ENCODE assay signal across 15 cellular contexts in the genomic region with DNA sequence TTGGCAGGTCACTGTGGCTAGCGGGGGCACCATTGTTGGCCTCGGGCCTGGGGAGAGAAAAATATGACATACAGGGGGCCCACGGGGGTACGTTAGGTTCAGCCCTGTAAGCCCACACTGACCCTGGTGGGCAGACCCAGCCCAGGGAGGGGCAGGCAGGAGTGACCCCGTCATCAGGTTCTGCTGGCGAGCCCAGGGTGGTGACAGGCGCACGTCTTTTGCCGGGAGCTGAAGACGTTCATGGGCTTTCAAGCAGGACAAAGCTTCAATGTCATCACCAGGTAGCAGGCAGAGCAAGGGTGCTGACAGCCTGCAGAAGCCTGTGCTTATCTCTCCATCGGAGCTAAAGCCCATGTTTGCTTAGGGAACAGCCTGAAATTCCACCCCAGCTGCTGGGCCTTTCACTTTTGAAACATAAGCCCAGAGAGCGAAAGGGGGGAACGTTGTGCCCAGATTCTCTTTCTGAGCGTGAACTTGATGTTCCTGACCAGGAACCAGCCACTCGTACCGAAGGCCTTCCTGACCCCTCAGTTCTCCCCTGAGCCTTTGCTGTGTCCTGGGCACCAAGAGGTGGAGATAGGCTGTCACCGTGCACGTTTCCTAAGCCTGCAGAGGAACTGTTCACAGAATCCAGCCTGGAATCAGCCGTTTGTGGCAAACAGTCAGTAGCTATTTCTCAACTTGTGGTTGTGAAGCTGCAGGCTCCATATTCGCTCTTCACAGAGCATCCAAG.
DNase-seq lines count a peak whose midpoint lies in the region; ATAC-seq, FAIRE-seq and TF ChIP-seq lines count a peak whose summit lies in the region.
"Had no signal": no experiment of that assay in that cellular context is flagged by ENCODE, and none has a peak within 500 bp of the region (broad histone marks: within the 10 kb centered on the region; RNA-seq: fewer than 3 reads in every experiment).

No MANE protein-coding gene starts in this region.

- ATAC-seq in A549 = peak; percentile 40 to 74; a peak in 4 of 6 replicates
- peak; percentile 76 for ATAC-seq in mucosa of descending colon
- ATAC-seq in HG03460 (IDR thresholded peaks at IDR 0.05; ENCODE audit: unreplicated experiment) = no peak
- no peak for ATAC-seq in HG02870 (IDR thresholded peaks at IDR 0.05; ENCODE audit: unreplicated experiment)
- ATAC-seq: activated naive CD4-positive, alpha-beta T cell treated with anti-CD3 and anti-CD28 coated beads, Interleukin-2, amount 50 U/mL, for 72 hours; GM12878 had no signal

- POLR2A ChIA-PET in A549 (lab: Yijun Ruan, JAX) (no interaction called here), PC-9 (lab: Charles Lee; ENCODE audit: unreplicated experiment) (interaction anchor here (0.5 to 0.9 kb wide), 7 partner anchors 91 to 1294 kb away, joined by 3 to 7 read pairs (median 4); no protein-coding TSS in a partner anchor)

- no peaks in the 10 kb centered on the region for H3K36me3 ChIP-seq in PC-9 (ENCODE audit: low read depth)
- H3K36me3 ChIP-seq in mucosa of descending colon (ENCODE audit: low read depth) = no peaks in the 10 kb centered on the region

- TF ChIP-seq RAD21 in A549 (conservative IDR thresholded peaks at IDR 0.05 in 1 of 2, IDR thresholded peaks at IDR 0.05 in 1 of 2) = no peak

- no peak overlapping the region for H2AFZ ChIP-seq in PC-9

- BruUV-seq in PC-9 (replicated peaks; lab: Mats Ljungman, UMichigan) = no TSS peak

- H3K9me3 ChIP-seq in A549 = no peaks in the 10 kb centered on the region
- H3K9me3 ChIP-seq in PC-9 (ENCODE audit: insufficient read depth, low read depth) = no peaks in the 10 kb centered on the region
- no peaks in the 10 kb centered on the region for H3K9me3 ChIP-seq in mucosa of descending colon

- TF ChIP-seq CTCF in A549 (IDR thresholded peaks at IDR 0.05) (no peak), PC-9 (conservative IDR thresholded peaks at IDR 0.05) (no peak), mucosa of descending colon (IDR thresholded peaks at IDR 0.05) (no peak)

- CTCF ChIA-PET in A549 (lab: Yijun Ruan, JAX) (interaction anchor here (0.7 to 2.0 kb wide), 4 partner anchors 18 to 42 kb away, joined by 3 to 6 read pairs (median 4); no protein-coding TSS in a partner anchor), PC-9 (lab: Charles Lee) (interaction anchor here (0.6 to 0.8 kb wide), 2 partner anchors 20 to 74 kb away, joined by 4 to 7 read pairs; partner anchors contain the start of gene ATXN10)

- DNase-seq in A549 (ENCODE audit: low read depth in 1 of 2, low spot score in 1 of 2) = peak in 1 of 2 experiments; percentile 62
- peak; percentile 87 for DNase-seq in HuH-7.5 (ENCODE audit: low spot score)
- DNase-seq in PC-9 = peak; percentile 74 to 88
- DNase-seq in mucosa of descending colon = no peak
- DNase-seq in LoVo (ENCODE audit: low spot score) = no peak
- DNase-seq in NCI-H226 = no peak
- DNase-seq: DND-41, hippocampal formation, mesendoderm, NCI-H748 treated with DMSO at 0.1 percent for 48 hours, nucleus accumbens had no signal

- H3K4me3 ChIP-seq in A549 (no peak overlapping the region), PC-9 (no peak overlapping the region), mucosa of descending colon (no peak overlapping the region)
- H3K4me3 ChIP-seq: GM12878 had no signal

- H3K27ac ChIP-seq in A549 (peak overlapping the region; percentile 97 to 99), PC-9 (peak overlapping the region; percentile 22; the same call in 1 of the 2 replicates)

- H3K4me1 ChIP-seq in A549 (peaks cover 46% of the 10 kb centered on the region), PC-9 (replicated peaks; ENCODE audit: insufficient read depth) (peaks cover 18% of the 10 kb centered on the region), mucosa of descending colon (ENCODE audit: low read depth) (peaks cover 5% of the 10 kb centered on the region)

- H3K4me2 ChIP-seq in A549 (peak overlapping the region; percentile 41), PC-9 (peak overlapping the region; percentile 61)

- no peaks in the 10 kb centered on the region for H3K27me3 ChIP-seq in PC-9 (ENCODE audit: insufficient read depth, low read depth)

- TF ChIP-seq POLR2A in A549 (IDR thresholded peaks at IDR 0.05; ENCODE audit: low read length) = no peak

- no peaks in the 10 kb centered on the region for H4K20me1 ChIP-seq in PC-9 (ENCODE audit: insufficient read depth)

- H3K9me2 ChIP-seq in PC-9 (ENCODE audit: insufficient read depth) = no peaks in the 10 kb centered on the region

- WGBS in A549 (ENCODE audit: missing lambda C conversion rate) = 46% methylated on average over 10 of the region's 20 CpGs

- intact Hi-C loops in PC-9 (cut with micrococcal nuclease; ENCODE audit: unreplicated experiment) (loop anchor here (2.0 kb wide), 1 partner anchor 41 kb away; no protein-coding TSS in a partner anchor), mucosa of descending colon (cut with DNase I, micrococcal nuclease) (no loop called here)

- no peaks in the 10 kb centered on the region for H3K79me2 ChIP-seq in PC-9 (ENCODE audit: low read depth)

- no peak for FAIRE-seq in A549 (lab: Jason Lieb, UNC)
- FAIRE-seq: GM12878 had no signal

- TF ChIP-seq EP300 in A549 (IDR thresholded peaks at IDR 0.05) = no peak

- peaks cover 23% of the 10 kb centered on the region for H3F3A ChIP-seq in PC-9 (ENCODE audit: insufficient read depth, low read depth)

TF ChIP-seq in A549, 52 proteins besides CTCF, POLR2A, EP300 and RAD21:
- TF ChIP-seq, protein P1, sequence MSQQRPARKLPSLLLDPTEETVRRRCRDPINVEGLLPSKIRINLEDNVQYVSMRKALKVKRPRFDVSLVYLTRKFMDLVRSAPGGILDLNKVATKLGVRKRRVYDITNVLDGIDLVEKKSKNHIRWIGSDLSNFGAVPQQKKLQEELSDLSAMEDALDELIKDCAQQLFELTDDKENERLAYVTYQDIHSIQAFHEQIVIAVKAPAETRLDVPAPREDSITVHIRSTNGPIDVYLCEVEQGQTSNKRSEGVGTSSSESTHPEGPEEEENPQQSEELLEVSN (IDR thresholded peaks at IDR 0.05; ENCODE audit: borderline replicate concordance, low read depth) = 0 out of 2 replicates have a peak, but pooled peaks have one; percentile 17
- TF ChIP-seq GATA3 (IDR thresholded peaks at IDR 0.05; ENCODE audit: borderline replicate concordance) (peak; percentile 93), ZNF302 (CRISPR knock-in tag; IDR thresholded peaks at IDR 0.05) (no peak), MAX (IDR thresholded peaks at IDR 0.05) (peak; percentile 40; the same call in 1 of the 2 replicates), CHD4 (IDR thresholded peaks at IDR 0.05; ENCODE audit: borderline replicate concordance) (no peak)

Comparison
In these comparisons a context has a peak if more than half of its experiments do, and no peak if none do; other contexts are left out.
1. ATAC-seq: peak in A549 (2 of 2) and mucosa of descending colon (single experiment); none in HG03460 (single experiment) and HG02870 (single experiment).
2. DNase-seq: peak in HuH-7.5 (single experiment) and PC-9 (2 of 2); none in mucosa of descending colon (0 of 3), LoVo (single experiment) and NCI-H226 (single experiment).